In genomic region chr1:11541956-11542355, GRCh38 we compare ENCODE assay signal across 19 cellular contexts.
"Had no signal": no experiment of that assay in that cellular context is flagged by ENCODE, and none has a peak within 500 bp of the region (broad histone marks: within the 10 kb centered on the region; RNA-seq: fewer than 3 reads in every experiment).

No MANE protein-coding gene starts in this region.

- ATAC-seq: esophagus mucosa; heart right ventricle; left lobe of liver; naive thymus-derived CD4-positive, alpha-beta T cell; stimulated activated memory B cell treated with anti-CD40 and anti-IgM and Interleukin-4, amounts not matched to agents 10 μg/mL and 1 μg/mL and 100 μg/mL, for 72 hours; upper lobe of right lung had no signal

- H3K27ac ChIP-seq: heart right ventricle, right atrium auricular region, testis, tibial nerve, upper lobe of right lung, vagina had no signal

- DNase-seq: effector memory CD4-positive, alpha-beta T cell; heart right ventricle; hypothalamus; mammary epithelial cell; naive thymus-derived CD4-positive, alpha-beta T cell; nephron progenitor cell; stimulated activated CD4-positive, alpha-beta T cell treated with anti-CD3 and anti-CD28 coated beads, Interleukin-15, amount 100 ng/mL, for 24 hours; stimulated activated CD4-positive, alpha-beta T cell treated with anti-CD3 and anti-CD28 coated beads, Interleukin-1b, Interleukin-23, amount 100 ng/mL, for 48 hours; stimulated activated CD4-positive, alpha-beta T cell treated with anti-CD3 and anti-CD28 coated beads, Interleukin-4, amount 100 ng/mL, for 24 hours; testis; upper lobe of right lung had no signal

- H3K27me3 ChIP-seq: right atrium auricular region, testis, upper lobe of right lung, vagina had no signal

- H3K36me3 Mint-ChIP-seq: naive thymus-derived CD4-positive, alpha-beta T cell; stimulated activated memory B cell treated with anti-CD40 and anti-IgM and Interleukin-4, amounts not matched to agents 10 μg/mL and 1 μg/mL and 100 μg/mL, for 72 hours had no signal

- H3K4me1 Mint-ChIP-seq: nephron progenitor cell; stimulated activated memory B cell treated with anti-CD40 and anti-IgM and Interleukin-4, amounts not matched to agents 10 μg/mL and 1 μg/mL and 100 μg/mL, for 72 hours had no signal

- H3K9me3 ChIP-seq: heart right ventricle, right atrium auricular region, testis, tibial nerve, upper lobe of right lung, vagina had no signal

- H3K27ac Mint-ChIP-seq: naive thymus-derived CD4-positive, alpha-beta T cell; nephron progenitor cell; stimulated activated memory B cell treated with anti-CD40 and anti-IgM and Interleukin-4, amounts not matched to agents 10 μg/mL and 1 μg/mL and 100 μg/mL, for 72 hours; stimulated activated naive CD8-positive, alpha-beta T cell treated with anti-CD3 and anti-CD28 coated beads, Interleukin-15, Interleukin-2, amounts not matched to agents 100 ng/mL and 50 ng/mL, for 24 hours had no signal

- H3K4me2 ChIP-seq: smooth muscle cell had no signal

- H3K4me1 ChIP-seq: heart right ventricle, right atrium auricular region, testis, tibial nerve, upper lobe of right lung, vagina had no signal

- H3K4me3 Mint-ChIP-seq: naive thymus-derived CD4-positive, alpha-beta T cell; nephron progenitor cell; stimulated activated memory B cell treated with anti-CD40 and anti-IgM and Interleukin-4, amounts not matched to agents 10 μg/mL and 1 μg/mL and 100 μg/mL, for 72 hours; stimulated activated naive CD8-positive, alpha-beta T cell treated with anti-CD3 and anti-CD28 coated beads, Interleukin-15, Interleukin-2, amounts not matched to agents 100 ng/mL and 50 ng/mL, for 24 hours had no signal

- H3K9me3 Mint-ChIP-seq: nephron progenitor cell; stimulated activated memory B cell treated with anti-CD40 and anti-IgM and Interleukin-4, amounts not matched to agents 10 μg/mL and 1 μg/mL and 100 μg/mL, for 72 hours; stimulated activated naive CD8-positive, alpha-beta T cell treated with anti-CD3 and anti-CD28 coated beads, Interleukin-15, Interleukin-2, amounts not matched to agents 100 ng/mL and 50 ng/mL, for 24 hours had no signal

- H3K4me3 ChIP-seq: heart right ventricle, right atrium auricular region, smooth muscle cell, testis, tibial nerve, upper lobe of right lung, vagina had no signal

- H3K36me3 ChIP-seq: heart right ventricle, right atrium auricular region, tibial nerve, upper lobe of right lung, vagina had no signal
